ENCODE assay signal across 25 cellular contexts in the genomic region with DNA sequence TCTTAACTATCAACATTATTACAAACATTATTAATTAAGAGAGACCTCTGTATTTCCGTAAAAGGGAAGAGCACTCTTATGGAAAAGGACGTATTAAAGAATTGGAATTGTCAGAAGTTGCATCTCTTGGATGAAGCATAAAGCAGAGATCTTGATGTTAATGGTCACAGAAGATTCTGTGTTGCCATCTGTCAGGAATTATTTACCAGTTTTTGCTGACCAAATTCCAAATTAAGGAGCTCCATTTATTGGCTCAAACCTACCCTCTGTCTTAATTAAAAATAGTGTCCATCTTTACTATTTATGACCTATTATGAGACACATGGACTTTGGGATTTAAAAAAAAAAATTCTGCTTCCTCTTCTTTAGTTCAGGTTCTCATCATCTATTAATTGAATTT.
A peak's percentile ranks its signal among the peaks of the same experiment; 100 is the strongest.
DNase-seq lines count a peak whose midpoint lies in the region; ATAC-seq, FAIRE-seq and TF ChIP-seq lines count a peak whose summit lies in the region.
"Had no signal": no experiment of that assay in that cellular context is flagged by ENCODE, and none has a peak within 500 bp of the region (broad histone marks: within the 10 kb centered on the region; RNA-seq: fewer than 3 reads in every experiment).

No MANE protein-coding gene starts in this region.

- no peak overlapping the region for H3K4me2 ChIP-seq in osteoblast (ENCODE audit: insufficient read depth, low read length)
- H3K4me2 ChIP-seq in mammary epithelial cell (ENCODE audit: insufficient read depth, low read depth, low read length), result no peak overlapping the region
- H3K4me2 ChIP-seq: A549, BLaER1 had no signal

- H3K9me3 Mint-ChIP-seq in stimulated activated naive B cell treated with anti-CD40 and anti-IgM and Interleukin-4, amounts not matched to agents 10 μg/mL and 1 μg/mL and 100 μg/mL, for 72 hours, result no peaks in the 10 kb centered on the region
- H3K9me3 Mint-ChIP-seq: CD14-positive monocyte; CD4-positive, alpha-beta memory T cell; CD4-positive, CD25-positive, alpha-beta regulatory T cell; CD8-positive, alpha-beta memory T cell had no signal

- peak overlapping the region; percentile 63 for H3K27ac Mint-ChIP-seq in stimulated activated naive B cell treated with anti-CD40 and anti-IgM and Interleukin-4, amounts not matched to agents 10 μg/mL and 1 μg/mL and 100 μg/mL, for 72 hours
- H3K27ac Mint-ChIP-seq: CD14-positive monocyte; CD4-positive, CD25-positive, alpha-beta regulatory T cell had no signal

- H3K36me3 ChIP-seq in osteoblast (ENCODE audit: insufficient read depth, low read length), result no peaks in the 10 kb centered on the region
- H3K36me3 ChIP-seq in mammary epithelial cell (ENCODE audit: insufficient read depth, low read length), result no peaks in the 10 kb centered on the region
- H3K36me3 ChIP-seq: BE2C, BLaER1 had no signal

- H2AFZ ChIP-seq in osteoblast (ENCODE audit: low read length), result no peak overlapping the region
- no peak overlapping the region for H2AFZ ChIP-seq in mammary epithelial cell (ENCODE audit: low read depth, low read length)

- H3K4me1 ChIP-seq in osteoblast (ENCODE audit: insufficient read depth, low read length) (no peaks in the 10 kb centered on the region), mammary epithelial cell (ENCODE audit: insufficient read depth, low read length) (no peaks in the 10 kb centered on the region)
- H3K4me1 ChIP-seq: A549, BE2C, BLaER1 had no signal

- H3K4me3 Mint-ChIP-seq in stimulated activated naive B cell treated with anti-CD40 and anti-IgM and Interleukin-4, amounts not matched to agents 10 μg/mL and 1 μg/mL and 100 μg/mL, for 72 hours, result no peak overlapping the region
- H3K4me3 Mint-ChIP-seq: CD14-positive monocyte; CD4-positive, alpha-beta memory T cell; CD4-positive, CD25-positive, alpha-beta regulatory T cell; CD8-positive, alpha-beta memory T cell had no signal

- dilution Hi-C loops in mammary epithelial cell (cut with HindIII; ENCODE audit: low sequenced_read_pairs), result no loop called here

- H4K20me1 ChIP-seq in osteoblast (ENCODE audit: insufficient read depth, low read length) (no peaks in the 10 kb centered on the region), mammary epithelial cell (ENCODE audit: insufficient read depth, low read length) (no peaks in the 10 kb centered on the region)

- no peak for ATAC-seq in stimulated activated naive B cell treated with anti-CD40 and anti-IgM and Interleukin-4, amounts not matched to agents 10 μg/mL and 1 μg/mL and 100 μg/mL, for 72 hours (replicated peaks)
- ATAC-seq in HG03095 (IDR thresholded peaks at IDR 0.05; ENCODE audit: unreplicated experiment), result no peak
- ATAC-seq: A549 had no signal

- peaks cover 0 to 2% of the 10 kb centered on the region in 2 donors for H3K4me1 Mint-ChIP-seq in stimulated activated naive B cell treated with anti-CD40 and anti-IgM and Interleukin-4, amounts not matched to agents 10 μg/mL and 1 μg/mL and 100 μg/mL, for 72 hours

- no peaks in the 10 kb centered on the region for H3K9me3 ChIP-seq in osteoblast (ENCODE audit: low read depth, low read length)
- no peaks in the 10 kb centered on the region for H3K9me3 ChIP-seq in mammary epithelial cell (replicated peaks; ENCODE audit: insufficient read depth, low read length)
- H3K9me3 ChIP-seq: A549, BE2C, BLaER1 had no signal

- intact Hi-C loops in mammary epithelial cell (cut with micrococcal nuclease), result no loop called here

- no peak overlapping the region for H3K9ac ChIP-seq in mammary epithelial cell (ENCODE audit: insufficient read depth, low read length)
- H3K9ac ChIP-seq: BLaER1 had no signal

- H3K4me3 ChIP-seq in osteoblast (ENCODE audit: insufficient read depth, low read length) (no peak overlapping the region), mammary epithelial cell (replicated peaks in 1 of 3; ENCODE audit: insufficient read depth in 1 of 3, low read depth in 2 of 3, low read length in 3 of 3) (no peak overlapping the region)
- H3K4me3 ChIP-seq: A549, BLaER1 had no signal

- TF ChIP-seq CTCF in osteoblast (IDR thresholded peaks at IDR 0.05; ENCODE audit: extremely low read depth, low read depth, low read length) (no peak), mammary epithelial cell (conservative IDR thresholded peaks at IDR 0.05 in 1 of 2, IDR thresholded peaks at IDR 0.05 in 1 of 2; ENCODE audit: extremely low read depth in 1 of 2, insufficient read depth in 1 of 2, low read depth in 1 of 2, low read length in 2 of 2) (no peak)

- 86% methylated on average over 2 of the region's 2 CpGs for WGBS in mammary epithelial cell (ENCODE audit: low coverage, missing lambda C conversion rate)

- H3K79me2 ChIP-seq in osteoblast (ENCODE audit: insufficient read depth, low read length) (no peaks in the 10 kb centered on the region), mammary epithelial cell (ENCODE audit: insufficient read depth, low read length) (no peaks in the 10 kb centered on the region)

- no peak for FAIRE-seq in frontal cortex (lab: Jason Lieb, UNC)
- FAIRE-seq: A549, G401.6, GM12891 had no signal

- CTCF ChIA-PET in mammary epithelial cell (lab: Charles Lee; ENCODE audit: low non-redundant PET), result no interaction called here

- peaks cover 2 to 22% of the 10 kb centered on the region in 2 donors for H3K36me3 Mint-ChIP-seq in stimulated activated naive B cell treated with anti-CD40 and anti-IgM and Interleukin-4, amounts not matched to agents 10 μg/mL and 1 μg/mL and 100 μg/mL, for 72 hours

- no TSS peak for BruUV-seq in mammary epithelial cell (replicated peaks; lab: Mats Ljungman, UMichigan)

- H3K27me3 Mint-ChIP-seq in stimulated activated naive B cell treated with anti-CD40 and anti-IgM and Interleukin-4, amounts not matched to agents 10 μg/mL and 1 μg/mL and 100 μg/mL, for 72 hours, result no peaks in the 10 kb centered on the region
- H3K27me3 Mint-ChIP-seq: CD4-positive, alpha-beta memory T cell; CD4-positive, CD25-positive, alpha-beta regulatory T cell; CD8-positive, alpha-beta memory T cell had no signal

- H3K27me3 ChIP-seq in osteoblast (ENCODE audit: insufficient read depth, low read length) (no peaks in the 10 kb centered on the region), mammary epithelial cell (ENCODE audit: insufficient read depth, low read length) (peaks cover 1% of the 10 kb centered on the region)
- H3K27me3 ChIP-seq: BE2C, BLaER1 had no signal

- H3K27ac ChIP-seq in osteoblast (ENCODE audit: low read depth, low read length) (no peak overlapping the region), mammary epithelial cell (ENCODE audit: insufficient read depth, low read depth, low read length) (no peak overlapping the region)
- H3K27ac ChIP-seq: 22Rv1, A549, BLaER1 had no signal

- in situ Hi-C loops in G401 (cut with HindIII; ENCODE audit: low sequenced_read_pairs), result no loop called here
- in situ Hi-C loops in mammary epithelial cell (cut with MboI; ENCODE audit: low sequenced_read_pairs in 2 of 2), result no loop called here

- DNase-seq in G401 (ENCODE audit: low spot score), result peak; percentile 63
- DNase-seq in cerebellar cortex (ENCODE audit: low spot score), result peak; percentile 50
- peak; percentile 11 for DNase-seq in osteoblast (ENCODE audit: insufficient read length, low spot score, missing footprints)
- DNase-seq in stimulated activated naive B cell treated with anti-CD40 and anti-IgM and Interleukin-4, amounts not matched to agents 10 μg/mL and 1 μg/mL and 100 μg/mL, for 72 hours, result no peak
- no peak for DNase-seq in mammary epithelial cell
- DNase-seq in frontal cortex (ENCODE audit: low spot score in 2 of 2), result no peak
- DNase-seq: BE2C; CD4-positive, alpha-beta memory T cell; CD4-positive, CD25-positive, alpha-beta regulatory T cell; CD8-positive, alpha-beta memory T cell; COR-L47; DMS 273 treated with DMSO at 0.1 percent for 48 hours; DMS153; DMS53; DMS79; DND-41; EL; GF-D8 had no signal

Comparison
In these comparisons a context has a peak if more than half of its experiments do, and no peak if none do; other contexts are left out.
1. DNase-seq: peak in G401 (single experiment), cerebellar cortex (single experiment) and osteoblast (single experiment); none in stimulated activated naive B cell treated with anti-CD40 and anti-IgM and Interleukin-4, amounts not matched to agents 10 μg/mL and 1 μg/mL and 100 μg/mL, for 72 hours (single experiment), mammary epithelial cell (single experiment) and frontal cortex (0 of 2).